In the genomic region with DNA sequence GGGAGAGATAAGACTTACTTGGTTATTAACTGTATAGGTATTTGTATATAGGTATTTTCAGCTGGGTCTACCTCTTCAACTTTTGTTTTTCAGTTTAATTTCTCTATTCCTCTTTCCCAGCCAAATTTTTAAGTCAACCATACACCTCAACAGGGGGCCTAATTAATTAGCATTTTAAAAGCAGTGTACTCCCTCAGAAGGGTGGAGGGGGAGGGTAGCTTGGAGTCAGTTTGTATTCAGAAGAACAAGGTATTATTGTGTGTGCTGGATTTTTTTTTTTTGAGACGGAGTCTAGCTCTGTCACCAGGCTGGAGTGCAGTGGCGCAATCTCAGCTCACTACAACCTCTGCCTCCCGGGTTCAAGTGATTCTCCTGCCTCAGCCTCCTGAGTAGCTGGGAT, we compare ENCODE assay signal across 7 cellular contexts. TPM values are rescaled to one million over a fixed set of nuclear protein-coding genes. Genes with fewer than 3 reads are reported as not detected.
"Had no signal": no experiment of that assay in that cellular context is flagged by ENCODE, and none has a peak within 500 bp of the region (broad histone marks: within the 10 kb centered on the region; RNA-seq: fewer than 3 reads in every experiment).

No MANE protein-coding gene starts in this region.

RNA-seq across cellular contexts. Expression of a gene that starts 8.0 kb away (rescaled TPM):
- total RNA-seq: activated CD4-positive, alpha-beta memory T cell treated with anti-CD3 and anti-CD28 coated beads for 36 hours; activated CD4-positive, alpha-beta T cell treated with anti-CD3 and anti-CD28 coated beads for 36 hours; activated CD8-positive, alpha-beta T cell treated with anti-CD3 and anti-CD28 coated beads, Interleukin-2, amount 10 ng/mL, durations not matched to agents 7 days and 5 days; activated naive CD4-positive, alpha-beta T cell treated with anti-CD3 and anti-CD28 coated beads for 36 hours; activated T-helper 2 cell treated with anti-CD3 and anti-CD28 coated beads, Interferon-gamma antibody, Interleukin-2, Interleukin-4, amounts not matched to agents 10 μg/mL and 5 μg/mL and 100 μg/mL, durations not matched to agents 14 hours and 24 hours and 36 hours; aorta; body of pancreas had no signal
- polyA plus RNA-seq: aorta had no signal
